In the genomic region with DNA sequence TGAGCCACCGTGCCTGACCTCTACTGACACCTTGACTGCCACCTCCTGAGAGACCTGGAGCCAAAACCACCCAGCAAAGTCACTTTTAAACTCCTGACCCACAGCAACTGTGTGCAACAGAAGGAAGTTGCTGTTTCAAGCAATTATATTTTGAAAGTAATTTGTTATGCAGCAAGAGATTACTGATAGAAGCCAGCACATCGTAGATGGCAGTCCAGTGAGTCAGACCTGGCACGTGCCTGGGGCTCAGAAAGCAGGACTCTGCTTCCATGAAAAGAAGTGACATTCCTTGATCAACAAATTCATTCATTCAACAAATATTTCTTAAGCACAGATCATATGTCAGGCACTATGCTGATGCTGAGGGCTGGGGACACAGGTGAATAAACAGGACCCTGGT, we compare ENCODE assay signal across 1 cellular context.
A peak's percentile ranks its signal among the peaks of the same experiment; 100 is the strongest.
TF ChIP-seq lines count a peak whose summit lies in the region.

No MANE protein-coding gene starts in this region.

TF ChIP-seq in SK-N-SH, 30 proteins besides CTCF, POLR2A, EP300 and RAD21 (continued from another document):
- TF ChIP-seq NRF1 (IDR thresholded peaks at IDR 0.05; ENCODE audit: low read depth, low read length) (no peak), FOXJ3 (CRISPR knock-in tag; IDR thresholded peaks at IDR 0.05) (no peak), RCOR1 (IDR thresholded peaks at IDR 0.05; ENCODE audit: low read length) (0 out of 2 replicates have a peak, but pooled peaks have one; percentile 17)
- TF ChIP-seq, protein P1, sequence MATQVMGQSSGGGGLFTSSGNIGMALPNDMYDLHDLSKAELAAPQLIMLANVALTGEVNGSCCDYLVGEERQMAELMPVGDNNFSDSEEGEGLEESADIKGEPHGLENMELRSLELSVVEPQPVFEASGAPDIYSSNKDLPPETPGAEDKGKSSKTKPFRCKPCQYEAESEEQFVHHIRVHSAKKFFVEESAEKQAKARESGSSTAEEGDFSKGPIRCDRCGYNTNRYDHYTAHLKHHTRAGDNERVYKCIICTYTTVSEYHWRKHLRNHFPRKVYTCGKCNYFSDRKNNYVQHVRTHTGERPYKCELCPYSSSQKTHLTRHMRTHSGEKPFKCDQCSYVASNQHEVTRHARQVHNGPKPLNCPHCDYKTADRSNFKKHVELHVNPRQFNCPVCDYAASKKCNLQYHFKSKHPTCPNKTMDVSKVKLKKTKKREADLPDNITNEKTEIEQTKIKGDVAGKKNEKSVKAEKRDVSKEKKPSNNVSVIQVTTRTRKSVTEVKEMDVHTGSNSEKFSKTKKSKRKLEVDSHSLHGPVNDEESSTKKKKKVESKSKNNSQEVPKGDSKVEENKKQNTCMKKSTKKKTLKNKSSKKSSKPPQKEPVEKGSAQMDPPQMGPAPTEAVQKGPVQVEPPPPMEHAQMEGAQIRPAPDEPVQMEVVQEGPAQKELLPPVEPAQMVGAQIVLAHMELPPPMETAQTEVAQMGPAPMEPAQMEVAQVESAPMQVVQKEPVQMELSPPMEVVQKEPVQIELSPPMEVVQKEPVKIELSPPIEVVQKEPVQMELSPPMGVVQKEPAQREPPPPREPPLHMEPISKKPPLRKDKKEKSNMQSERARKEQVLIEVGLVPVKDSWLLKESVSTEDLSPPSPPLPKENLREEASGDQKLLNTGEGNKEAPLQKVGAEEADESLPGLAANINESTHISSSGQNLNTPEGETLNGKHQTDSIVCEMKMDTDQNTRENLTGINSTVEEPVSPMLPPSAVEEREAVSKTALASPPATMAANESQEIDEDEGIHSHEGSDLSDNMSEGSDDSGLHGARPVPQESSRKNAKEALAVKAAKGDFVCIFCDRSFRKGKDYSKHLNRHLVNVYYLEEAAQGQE (IDR thresholded peaks at IDR 0.05; ENCODE audit: low read depth, low read length) = no peak
- TF ChIP-seq, protein P2, sequence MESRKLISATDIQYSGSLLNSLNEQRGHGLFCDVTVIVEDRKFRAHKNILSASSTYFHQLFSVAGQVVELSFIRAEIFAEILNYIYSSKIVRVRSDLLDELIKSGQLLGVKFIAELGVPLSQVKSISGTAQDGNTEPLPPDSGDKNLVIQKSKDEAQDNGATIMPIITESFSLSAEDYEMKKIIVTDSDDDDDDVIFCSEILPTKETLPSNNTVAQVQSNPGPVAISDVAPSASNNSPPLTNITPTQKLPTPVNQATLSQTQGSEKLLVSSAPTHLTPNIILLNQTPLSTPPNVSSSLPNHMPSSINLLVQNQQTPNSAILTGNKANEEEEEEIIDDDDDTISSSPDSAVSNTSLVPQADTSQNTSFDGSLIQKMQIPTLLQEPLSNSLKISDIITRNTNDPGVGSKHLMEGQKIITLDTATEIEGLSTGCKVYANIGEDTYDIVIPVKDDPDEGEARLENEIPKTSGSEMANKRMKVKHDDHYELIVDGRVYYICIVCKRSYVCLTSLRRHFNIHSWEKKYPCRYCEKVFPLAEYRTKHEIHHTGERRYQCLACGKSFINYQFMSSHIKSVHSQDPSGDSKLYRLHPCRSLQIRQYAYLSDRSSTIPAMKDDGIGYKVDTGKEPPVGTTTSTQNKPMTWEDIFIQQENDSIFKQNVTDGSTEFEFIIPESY (IDR thresholded peaks at IDR 0.05; ENCODE audit: borderline replicate concordance, low read depth) = no peak
